21 cellular contexts compared by ENCODE assay signal in the genomic region with DNA sequence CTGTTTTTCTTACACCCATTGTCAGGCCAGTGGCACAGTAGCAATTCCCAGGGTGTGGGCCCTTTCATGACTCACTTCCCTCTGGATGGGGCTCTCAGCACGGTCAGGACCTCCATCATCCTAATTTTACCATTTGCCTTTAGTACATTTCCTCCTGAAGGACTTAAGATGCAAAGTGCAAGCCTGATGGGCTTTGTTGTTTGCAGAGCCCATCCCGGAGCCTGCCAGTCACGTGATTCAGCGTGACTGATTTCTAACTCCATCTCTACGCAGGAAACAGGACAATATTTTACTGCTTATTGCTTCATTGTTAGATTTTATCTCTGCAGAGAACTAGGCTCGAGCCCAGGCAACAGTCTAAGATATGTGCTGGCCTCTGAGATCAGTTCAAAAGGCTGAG.
DNase-seq lines count a peak whose midpoint lies in the region; ATAC-seq and TF ChIP-seq lines count a peak whose summit lies in the region.
"Had no signal": no experiment of that assay in that cellular context is flagged by ENCODE, and none has a peak within 500 bp of the region (broad histone marks: within the 10 kb centered on the region; RNA-seq: fewer than 3 reads in every experiment).

No MANE protein-coding gene starts in this region.

- H2BK5ac ChIP-seq in trophoblast cell (ENCODE audit: low read depth, low read length, poor library complexity): no peak overlapping the region

- TF ChIP-seq CTCF in BE2C (IDR thresholded peaks at IDR 0.05; ENCODE audit: low read depth, low read length) (no peak), fibroblast of villous mesenchyme (IDR thresholded peaks at IDR 0.05; ENCODE audit: insufficient read depth, low read depth, low read length) (no peak), GM20000 (IDR thresholded peaks at IDR 0.05; ENCODE audit: extremely low read depth, missing control alignments) (no peak)

- no CpG with 5 or more reads among the region's 6 CpGs for WGBS in trophoblast cell (ENCODE audit: extremely low coverage, insufficient coverage, insufficient read length)

- H3K9ac ChIP-seq in trophoblast cell (ENCODE audit: low read length): no peak overlapping the region

- no peaks in the 10 kb centered on the region for H3K79me2 ChIP-seq in trophoblast cell (ENCODE audit: control insufficient read depth, insufficient read depth, low read length, poor library complexity)

- H3K18ac ChIP-seq in trophoblast cell (ENCODE audit: low read length): no peak overlapping the region

- no peak overlapping the region for H3K4me2 ChIP-seq in trophoblast cell (ENCODE audit: low read length)

- H3K4ac ChIP-seq in trophoblast cell (ENCODE audit: low read depth, low read length): no peak overlapping the region

- H3K9me3 Mint-ChIP-seq in stimulated activated naive B cell treated with anti-CD40 and anti-IgM and Interleukin-4, amounts not matched to agents 10 μg/mL and 1 μg/mL and 100 μg/mL, for 72 hours: peaks cover 0 to 6% of the 10 kb centered on the region in 2 donors
- H3K9me3 Mint-ChIP-seq: natural killer cell; stimulated activated naive CD8-positive, alpha-beta T cell treated with anti-CD3 and anti-CD28 coated beads, Interleukin-15, Interleukin-2, amounts not matched to agents 100 ng/mL and 50 ng/mL, for 24 hours had no signal

- no peaks in the 10 kb centered on the region for H3K36me3 Mint-ChIP-seq in stimulated activated naive B cell treated with anti-CD40 and anti-IgM and Interleukin-4, amounts not matched to agents 10 μg/mL and 1 μg/mL and 100 μg/mL, for 72 hours
- H3K36me3 Mint-ChIP-seq: natural killer cell had no signal

- H2AFZ ChIP-seq in trophoblast cell (ENCODE audit: insufficient read depth, low read length, poor library complexity): no peak overlapping the region

- peak; percentile 35 for DNase-seq in BE2C
- DNase-seq in M059J (ENCODE audit: low read depth): peak; percentile 0
- peak; percentile 77 for DNase-seq in fibroblast of villous mesenchyme (ENCODE audit: low read depth)
- DNase-seq in trophoblast cell: peak; percentile 16 to 63
- no peak for DNase-seq in GM20000 (ENCODE audit: low spot score)
- no peak for DNase-seq in MG63
- DNase-seq in stimulated activated naive B cell treated with anti-CD40 and anti-IgM and Interleukin-4, amounts not matched to agents 10 μg/mL and 1 μg/mL and 100 μg/mL, for 72 hours: no peak
- DNase-seq: activated CD4-positive, alpha-beta T cell treated with anti-CD3 and anti-CD28 coated beads, Interleukin-2, amount 50 U/mL, for 1 hour; activated naive CD4-positive, alpha-beta T cell treated with anti-CD3 and anti-CD28 coated beads, Interleukin-2, amount 50 U/mL, for 16 hours; brain microvascular endothelial cell; dermis blood vessel endothelial cell; natural killer cell; NCI-H2171 treated with DMSO at 0.1 percent for 48 hours; NCI-H774; psoas muscle had no signal

- H3K23ac ChIP-seq in trophoblast cell (ENCODE audit: low read length): no peak overlapping the region

- ATAC-seq in GM18861 (IDR thresholded peaks at IDR 0.05; ENCODE audit: unreplicated experiment): no peak
- ATAC-seq in stimulated activated naive B cell treated with anti-CD40 and anti-IgM and Interleukin-4, amounts not matched to agents 10 μg/mL and 1 μg/mL and 100 μg/mL, for 72 hours (replicated peaks): no peak
- ATAC-seq: esophagus mucosa, left lobe of liver, natural killer cell, psoas muscle had no signal

- no peak overlapping the region for H4K8ac ChIP-seq in trophoblast cell (ENCODE audit: low read depth, low read length)

- peaks cover 9% of the 10 kb centered on the region for H3K4me1 ChIP-seq in BE2C
- peaks cover 4 to 12% of the 10 kb centered on the region in 2 experiments for H3K4me1 ChIP-seq in trophoblast cell (ENCODE audit: control insufficient read depth in 1 of 2, insufficient read depth in 2 of 2, low read length in 2 of 2)

- peak overlapping the region; percentile 62 for H3K27ac ChIP-seq in trophoblast cell (ENCODE audit: low read depth, low read length)
- H3K27ac ChIP-seq: brain microvascular endothelial cell, psoas muscle had no signal

- H3K36me3 ChIP-seq in BE2C (no peaks in the 10 kb centered on the region; the same call in 1 of the 2 replicates), trophoblast cell (ENCODE audit: control insufficient read depth in 1 of 2, insufficient read depth in 2 of 2, low read length in 2 of 2) (peaks cover 6 to 19% of the 10 kb centered on the region in 2 experiments), MG63 (no peaks in the 10 kb centered on the region; the same call in 1 of the 2 replicates)
- H3K36me3 ChIP-seq: brain microvascular endothelial cell, Peyer's patch had no signal

- no peaks in the 10 kb centered on the region for H3K9me3 ChIP-seq in BE2C
- H3K9me3 ChIP-seq in trophoblast cell (ENCODE audit: insufficient read depth, low read depth, low read length): no peaks in the 10 kb centered on the region
- H3K9me3 ChIP-seq in MG63: no peaks in the 10 kb centered on the region
- H3K9me3 ChIP-seq: Peyer's patch, psoas muscle had no signal

- H4K91ac ChIP-seq in trophoblast cell (ENCODE audit: low read depth, low read length): no peak overlapping the region

- H2BK12ac ChIP-seq in trophoblast cell (ENCODE audit: low read length): no peak overlapping the region

- H3K79me1 ChIP-seq in trophoblast cell (ENCODE audit: low read length): peaks cover 5% of the 10 kb centered on the region

- no peak overlapping the region for H2AK5ac ChIP-seq in trophoblast cell (ENCODE audit: low read length)

- no peak overlapping the region for H2BK120ac ChIP-seq in trophoblast cell (ENCODE audit: insufficient read depth, low read length, poor library complexity)

- no peaks in the 10 kb centered on the region for H3K27me3 ChIP-seq in BE2C
- H3K27me3 ChIP-seq in trophoblast cell (ENCODE audit: insufficient read depth, low read length): no peaks in the 10 kb centered on the region
- H3K27me3 ChIP-seq in MG63: no peaks in the 10 kb centered on the region
- H3K27me3 ChIP-seq: brain microvascular endothelial cell, Peyer's patch had no signal

- no peak overlapping the region for H3K27ac Mint-ChIP-seq in stimulated activated naive B cell treated with anti-CD40 and anti-IgM and Interleukin-4, amounts not matched to agents 10 μg/mL and 1 μg/mL and 100 μg/mL, for 72 hours
- H3K27ac Mint-ChIP-seq: B cell; natural killer cell; stimulated activated naive CD8-positive, alpha-beta T cell treated with anti-CD3 and anti-CD28 coated beads, Interleukin-15, Interleukin-2, amounts not matched to agents 100 ng/mL and 50 ng/mL, for 24 hours had no signal

- no peak overlapping the region for H3K14ac ChIP-seq in trophoblast cell (ENCODE audit: low read length)

- no peaks in the 10 kb centered on the region for H3K4me1 Mint-ChIP-seq in stimulated activated naive B cell treated with anti-CD40 and anti-IgM and Interleukin-4, amounts not matched to agents 10 μg/mL and 1 μg/mL and 100 μg/mL, for 72 hours
- H3K4me1 Mint-ChIP-seq: B cell, natural killer cell had no signal

- peaks cover 4 to 9% of the 10 kb centered on the region in 2 donors for H3K27me3 Mint-ChIP-seq in stimulated activated naive B cell treated with anti-CD40 and anti-IgM and Interleukin-4, amounts not matched to agents 10 μg/mL and 1 μg/mL and 100 μg/mL, for 72 hours
- H3K27me3 Mint-ChIP-seq: B cell; stimulated activated naive CD8-positive, alpha-beta T cell treated with anti-CD3 and anti-CD28 coated beads, Interleukin-15, Interleukin-2, amounts not matched to agents 100 ng/mL and 50 ng/mL, for 24 hours had no signal

- H4K12ac ChIP-seq in trophoblast cell (ENCODE audit: low read depth, low read length): no peak overlapping the region

- peak overlapping the region; percentile 1; the same call in 1 of the 2 replicates for H3K4me3 ChIP-seq in BE2C (ENCODE audit: low read depth, low read length)
- no peak overlapping the region for H3K4me3 ChIP-seq in fibroblast of villous mesenchyme (ENCODE audit: low read depth, low read length)
- no peak overlapping the region for H3K4me3 ChIP-seq in trophoblast cell (ENCODE audit: low read depth, low read length)
- no peak overlapping the region for H3K4me3 ChIP-seq in MG63
- H3K4me3 ChIP-seq: Peyer's patch, psoas muscle had no signal

- H3K4me3 Mint-ChIP-seq in stimulated activated naive B cell treated with anti-CD40 and anti-IgM and Interleukin-4, amounts not matched to agents 10 μg/mL and 1 μg/mL and 100 μg/mL, for 72 hours: no peak overlapping the region
- H3K4me3 Mint-ChIP-seq: B cell; natural killer cell; stimulated activated naive CD8-positive, alpha-beta T cell treated with anti-CD3 and anti-CD28 coated beads, Interleukin-15, Interleukin-2, amounts not matched to agents 100 ng/mL and 50 ng/mL, for 24 hours had no signal

Comparison
In these comparisons a context has a peak if more than half of its experiments do, and no peak if none do; other contexts are left out.
1. DNase-seq: peak in BE2C (single experiment), M059J (single experiment), fibroblast of villous mesenchyme (single experiment) and trophoblast cell (2 of 2); none in GM20000 (single experiment), MG63 (single experiment) and stimulated activated naive B cell treated with anti-CD40 and anti-IgM and Interleukin-4, amounts not matched to agents 10 μg/mL and 1 μg/mL and 100 μg/mL, for 72 hours (single experiment).